In the genomic region with DNA sequence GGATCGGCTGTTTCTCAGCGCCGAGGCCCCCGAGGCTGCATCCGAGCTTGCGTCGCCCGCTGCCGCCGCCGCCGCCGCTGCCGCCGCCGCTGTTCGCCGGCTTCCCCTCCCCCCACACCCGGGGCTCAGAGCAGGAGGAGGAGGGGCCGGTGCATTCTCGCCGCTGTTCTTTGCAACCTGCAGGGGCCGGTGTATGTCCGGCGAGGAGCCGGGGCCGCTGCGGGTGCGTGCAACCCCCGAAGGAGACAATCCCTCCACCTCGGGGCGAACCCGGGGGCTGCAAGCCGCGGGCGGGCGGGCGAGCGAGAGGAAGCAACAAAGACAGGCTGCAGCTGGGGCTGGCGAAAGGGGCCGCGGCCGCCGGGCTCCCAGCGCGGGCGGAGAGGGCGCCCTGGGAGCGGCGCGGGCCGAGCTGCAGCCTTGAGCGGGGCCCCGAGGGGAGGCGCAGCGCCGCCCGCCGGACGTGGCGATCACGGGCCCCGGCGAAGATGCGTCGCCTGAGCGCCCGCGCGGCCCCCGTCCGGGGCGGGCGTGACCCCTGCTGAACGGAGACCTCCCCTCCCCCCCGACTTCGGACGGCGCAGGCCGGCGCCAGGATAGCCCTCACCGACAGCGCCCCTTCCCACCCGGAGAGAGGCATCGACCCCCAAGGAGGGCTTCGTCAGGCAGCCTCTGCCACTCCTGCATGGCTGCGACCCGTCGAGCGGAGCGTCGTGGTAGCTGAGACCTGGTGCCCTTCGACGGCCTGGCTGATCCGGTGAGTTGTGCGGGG, we compare ENCODE assay signal across 8 cellular contexts. TPM values are rescaled to one million over a fixed set of nuclear protein-coding genes. Genes with fewer than 3 reads are reported as not detected.
DNase-seq lines count a peak whose midpoint lies in the region; ATAC-seq, FAIRE-seq and TF ChIP-seq lines count a peak whose summit lies in the region.

No MANE protein-coding gene starts in this region.

- no peak for TF ChIP-seq POLR2A in gastrocnemius medialis (IDR thresholded peaks at IDR 0.05)

- peak; percentile 26 for FAIRE-seq in HTR-8/SVneo (lab: Jason Lieb, UNC)

- ATAC-seq in GM19372 (IDR thresholded peaks at IDR 0.05; ENCODE audit: low read depth, unreplicated experiment) (peak; percentile 23), gastrocnemius medialis (peak; percentile 48 to 55), GM21360 (IDR thresholded peaks at IDR 0.05; ENCODE audit: unreplicated experiment) (no peak)

- intact Hi-C loops in gastrocnemius medialis (cut with DNase I; ENCODE audit: low total_unique reads) = loop anchor here (1.0 to 10.0 kb wide), 3 partner anchors 59 to 1030 kb away; partner anchors contain the start of genes GLTP and PPP1CC

- H3K79me2 ChIP-seq in hepatocyte = peaks cover 6% of the 10 kb centered on the region

- in situ Hi-C loops in gastrocnemius medialis (cut with MboI; ENCODE audit: low sequenced_read_pairs in 4 of 4) = no loop called here

- H3K27ac ChIP-seq in BLaER1 treated with 17β-estradiol and CSF1 and Interleukin-3, amounts not matched to agents 10 nM and 100 nM = peak overlapping the region in 10 of 11 experiments; percentile 33 to 76 (median 65); a peak in 19 of 22 replicates
- H3K27ac ChIP-seq in hepatocyte (peak overlapping the region; percentile 37), gastrocnemius medialis (peak overlapping the region; percentile 73 to 88 (median 82))

- DNase-seq in HTR-8/SVneo (ENCODE audit: insufficient read length, low spot score) (peak; percentile 50), SK-N-DZ (ENCODE audit: low spot score) (peak; percentile 76), hepatocyte (ENCODE audit: low spot score) (peak; percentile 87), gastrocnemius medialis (peak; percentile 31 to 57)
- DNase-seq in activated naive CD8-positive, alpha-beta T cell treated with anti-CD3 and anti-CD28 coated beads, Interleukin-2, amount 50 U/mL, for 16 hours (ENCODE audit: low read depth, low spot score) = peak; percentile 34

- H3K27me3 ChIP-seq in BLaER1 treated with 17β-estradiol and CSF1 and Interleukin-3, amounts not matched to agents 10 nM and 100 nM = peaks cover 67 to 86% (median 74%) of the 10 kb centered on the region in 11 experiments
- peaks cover 24% of the 10 kb centered on the region for H3K27me3 ChIP-seq in hepatocyte
- H3K27me3 ChIP-seq in gastrocnemius medialis = no peaks in the 10 kb centered on the region

- WGBS in hepatocyte (ENCODE audit: low lambda C conversion rate, missing lambda C conversion rate) = 2% methylated on average over 33 of the region's 96 CpGs

- H3K36me3 ChIP-seq in BLaER1 treated with 17β-estradiol and CSF1 and Interleukin-3, amounts not matched to agents 10 nM and 100 nM = no peaks in the 10 kb centered on the region
- no peaks in the 10 kb centered on the region for H3K36me3 ChIP-seq in hepatocyte (replicated peaks; ENCODE audit: insufficient read depth, low read depth)
- H3K36me3 ChIP-seq in gastrocnemius medialis = no peaks in the 10 kb centered on the region

- H3K9me2 ChIP-seq in hepatocyte (replicated peaks; ENCODE audit: insufficient read depth) = no peaks in the 10 kb centered on the region

- peaks cover 7 to 19% (median 15%) of the 10 kb centered on the region in 10 experiments for H3K4me1 ChIP-seq in BLaER1 treated with 17β-estradiol and CSF1 and Interleukin-3, amounts not matched to agents 10 nM and 100 nM
- H3K4me1 ChIP-seq in hepatocyte (ENCODE audit: insufficient read depth) = peaks cover 24% of the 10 kb centered on the region
- peaks cover 31 to 34% of the 10 kb centered on the region in 2 donors for H3K4me1 ChIP-seq in gastrocnemius medialis

- peaks cover 0 to 79% (median 50%) of the 10 kb centered on the region in 11 experiments; a peak in 18 of 22 replicates for H4K20me1 ChIP-seq in BLaER1 treated with 17β-estradiol and CSF1 and Interleukin-3, amounts not matched to agents 10 nM and 100 nM
- H4K20me1 ChIP-seq in hepatocyte (ENCODE audit: insufficient read depth, poor library complexity, severe bottlenecking) = peaks cover 2% of the 10 kb centered on the region

- no peaks in the 10 kb centered on the region for H3K9me3 ChIP-seq in BLaER1 treated with 17β-estradiol and CSF1 and Interleukin-3, amounts not matched to agents 10 nM and 100 nM (replicated peaks in 1 of 11)
- H3K9me3 ChIP-seq in hepatocyte (ENCODE audit: low read depth) (no peaks in the 10 kb centered on the region), gastrocnemius medialis (no peaks in the 10 kb centered on the region)

- H3K4me2 ChIP-seq in BLaER1 treated with 17β-estradiol and CSF1 and Interleukin-3, amounts not matched to agents 10 nM and 100 nM = peak overlapping the region; percentile 92 to 99 (median 97)
- H3K4me2 ChIP-seq in hepatocyte = peak overlapping the region; percentile 92

- H3K4me3 ChIP-seq in BLaER1 treated with 17β-estradiol and CSF1 and Interleukin-3, amounts not matched to agents 10 nM and 100 nM = peak overlapping the region; percentile 69 to 89 (median 80)
- peak overlapping the region; percentile 76 for H3K4me3 ChIP-seq in hepatocyte
- peak overlapping the region; percentile 57 to 77 (median 60) for H3K4me3 ChIP-seq in gastrocnemius medialis

- peak overlapping the region; percentile 70 to 86 (median 79) for H3K9ac ChIP-seq in BLaER1 treated with 17β-estradiol and CSF1 and Interleukin-3, amounts not matched to agents 10 nM and 100 nM

- H2AFZ ChIP-seq in hepatocyte = peak overlapping the region; percentile 54

- TF ChIP-seq CTCF in hepatocyte (IDR thresholded peaks at IDR 0.05; ENCODE audit: poor library complexity) = peak; percentile 7
- TF ChIP-seq CTCF in gastrocnemius medialis (IDR thresholded peaks at IDR 0.05 in 4 of 5, conservative IDR thresholded peaks at IDR 0.05 in 1 of 5) = peak in 4 of 5 experiments; percentile 11 to 46 (median 38)

RNA-seq across cellular contexts. Expression of gene FAM222A, which starts 0.7 kb away (rescaled TPM):
- 17.5 and 18.1 TPM in 2 replicates for polyA plus RNA-seq in SK-N-DZ (2014; cell fraction: cytosol; rRNA removed)
- polyA plus RNA-seq in SK-N-DZ (2014; cell fraction: nucleus; rRNA removed) = 7.0 and 7.4 TPM in 2 replicates
- total RNA-seq in hepatocyte = 7.4 and 8.5 TPM in 2 replicates
- polyA plus RNA-seq in hepatocyte = 8.3 and 11.3 TPM in 2 replicates
- 10 to 100 TPM in 2 of 4 donors, 1 to 10 TPM in 2; 7.0 to 24.3 (median 13.5) TPM for total RNA-seq in gastrocnemius medialis

Comparison
In these comparisons a context has a peak if more than half of its experiments do, and no peak if none do; other contexts are left out.
1. DNase-seq: peak in every context shown above with its lines; median percentile 87 in hepatocyte; 76 in SK-N-DZ; 50 in HTR-8/SVneo; 44 in gastrocnemius medialis; 34 in activated naive CD8-positive, alpha-beta T cell treated with anti-CD3 and anti-CD28 coated beads, Interleukin-2, amount 50 U/mL, for 16 hours.